In the genomic region with DNA sequence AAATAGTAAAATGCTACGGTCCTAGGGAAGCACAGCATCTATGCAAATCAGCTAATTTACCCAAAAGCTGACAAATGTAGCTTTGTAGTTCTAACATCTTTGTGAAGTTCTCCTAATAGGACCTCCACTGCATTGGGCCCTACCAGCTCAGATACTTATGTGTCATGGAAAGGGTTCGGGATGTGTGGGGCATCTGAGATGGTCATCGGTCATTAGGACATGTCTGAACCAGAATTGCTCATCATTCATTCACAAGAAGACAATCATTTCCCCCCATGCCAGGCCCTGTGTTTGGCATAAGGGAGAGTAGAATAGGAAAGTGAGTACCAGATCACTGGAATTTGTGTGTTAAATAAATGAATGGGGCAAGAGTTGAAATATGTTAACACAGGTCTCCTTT, we compare ENCODE assay signal across 17 cellular contexts. TPM values are rescaled to one million over a fixed set of nuclear protein-coding genes. Genes with fewer than 3 reads are reported as not detected.
DNase-seq lines count a peak whose midpoint lies in the region; ATAC-seq and TF ChIP-seq lines count a peak whose summit lies in the region.
"Had no signal": no experiment of that assay in that cellular context is flagged by ENCODE, and none has a peak within 500 bp of the region (broad histone marks: within the 10 kb centered on the region; RNA-seq: fewer than 3 reads in every experiment).

No MANE protein-coding gene starts in this region.

- H3K27ac ChIP-seq in RWPE1 (no peak overlapping the region), epithelial cell of prostate (peak overlapping the region; percentile 64), osteoblast (ENCODE audit: low read depth, low read length) (peak overlapping the region; percentile 79)
- H3K27ac ChIP-seq: cardiac muscle cell, Peyer's patch had no signal

- ATAC-seq in GM18870 (IDR thresholded peaks at IDR 0.05; ENCODE audit: unreplicated experiment) = no peak
- ATAC-seq: activated CD8-positive, alpha-beta T cell treated with anti-CD3 and anti-CD28 coated beads, Interleukin-2, amount 10 ng/mL, durations not matched to agents 7 days and 5 days had no signal

- H3K4me3 ChIP-seq in osteoblast (ENCODE audit: insufficient read depth, low read length) = peak overlapping the region; percentile 55
- H3K4me3 ChIP-seq: cardiac muscle cell, HAP-1, Peyer's patch had no signal

- peaks cover 3% of the 10 kb centered on the region for H3K79me2 ChIP-seq in osteoblast (ENCODE audit: insufficient read depth, low read length)

- peak overlapping the region; percentile 86 for H3K4me2 ChIP-seq in osteoblast (ENCODE audit: insufficient read depth, low read length)

- H3K4me1 ChIP-seq in osteoblast (ENCODE audit: insufficient read depth, low read length) = peaks cover 27% of the 10 kb centered on the region
- H3K4me1 ChIP-seq: HAP-1, Peyer's patch had no signal

- CTCF ChIA-PET in RWPE1 (lab: Yijun Ruan, JAX) = interaction anchor here (0.7 to 1.3 kb wide), 3 partner anchors 62 to 411 kb away, joined by 3 to 6 read pairs (median 5); no protein-coding TSS in a partner anchor

- TF ChIP-seq CTCF in RWPE1 (conservative IDR thresholded peaks at IDR 0.05; ENCODE audit: low read depth) = no peak
- TF ChIP-seq CTCF in osteoblast (IDR thresholded peaks at IDR 0.05; ENCODE audit: extremely low read depth, low read depth, low read length) = no peak

- no peak overlapping the region for H2AFZ ChIP-seq in osteoblast (ENCODE audit: low read length)

- H3K9me3 ChIP-seq in osteoblast (ENCODE audit: low read depth, low read length) = no peaks in the 10 kb centered on the region
- H3K9me3 ChIP-seq: HAP-1, Peyer's patch had no signal

- no peaks in the 10 kb centered on the region for H3K27me3 ChIP-seq in osteoblast (ENCODE audit: insufficient read depth, low read length)
- H3K27me3 ChIP-seq: cardiac muscle cell, Peyer's patch had no signal

- peak; percentile 48 for DNase-seq in GM03348 (ENCODE audit: low spot score)
- peak; percentile 70 for DNase-seq in RWPE1 (ENCODE audit: low spot score)
- DNase-seq in epithelial cell of prostate (ENCODE audit: low read depth, low spot score) = no peak
- peak; percentile 68 for DNase-seq in osteoblast (ENCODE audit: insufficient read length, low spot score, missing footprints)
- no peak for DNase-seq in stimulated activated CD4-positive, alpha-beta T cell treated with anti-CD3 and anti-CD28 coated beads, Interleukin-4, amount 100 ng/mL, for 1 hour
- no peak for DNase-seq in activated T-cell treated with anti-CD3 and anti-CD28 coated beads, Interleukin-2, amount 50 U/mL, for 1 hour
- no peak for DNase-seq in activated T-cell treated with anti-CD3 and anti-CD28 coated beads for 4 hours
- DNase-seq: activated CD8-positive, alpha-beta T cell treated with anti-CD3 and anti-CD28 coated beads, Interleukin-2, amount 10 ng/mL, durations not matched to agents 7 days and 5 days; activated naive CD4-positive, alpha-beta T cell; DND-41; NCI-H1105 treated with DMSO at 0.1 percent for 48 hours; NCI-H510A; Peyer's patch; stimulated activated naive CD4-positive, alpha-beta T cell treated with Interleukin-2 at 50 U/mL for 16 hours had no signal

- H4K20me1 ChIP-seq in osteoblast (ENCODE audit: insufficient read depth, low read length) = peaks cover 3% of the 10 kb centered on the region

- POLR2A ChIA-PET in RWPE1 (lab: Yijun Ruan, JAX; ENCODE audit: low non-redundant PET) = no interaction called here

- H3K36me3 ChIP-seq in osteoblast (ENCODE audit: insufficient read depth, low read length) = peaks cover 4% of the 10 kb centered on the region
- H3K36me3 ChIP-seq: cardiac muscle cell, Peyer's patch had no signal

RNA-seq across cellular contexts. Expression of a gene that starts 35.7 kb away (rescaled TPM):
- total RNA-seq in osteoblast = 23.6 and 26.8 TPM in 2 replicates

Comparison
In these comparisons a context has a peak if more than half of its experiments do, and no peak if none do; other contexts are left out.
1. DNase-seq: peak in GM03348 (single experiment), RWPE1 (single experiment) and osteoblast (single experiment); none in epithelial cell of prostate (single experiment), stimulated activated CD4-positive, alpha-beta T cell treated with anti-CD3 and anti-CD28 coated beads, Interleukin-4, amount 100 ng/mL, for 1 hour (single experiment), activated T-cell treated with anti-CD3 and anti-CD28 coated beads, Interleukin-2, amount 50 U/mL, for 1 hour (single experiment) and activated T-cell treated with anti-CD3 and anti-CD28 coated beads for 4 hours (single experiment).